21 cellular contexts compared by ENCODE assay signal in the genomic region with DNA sequence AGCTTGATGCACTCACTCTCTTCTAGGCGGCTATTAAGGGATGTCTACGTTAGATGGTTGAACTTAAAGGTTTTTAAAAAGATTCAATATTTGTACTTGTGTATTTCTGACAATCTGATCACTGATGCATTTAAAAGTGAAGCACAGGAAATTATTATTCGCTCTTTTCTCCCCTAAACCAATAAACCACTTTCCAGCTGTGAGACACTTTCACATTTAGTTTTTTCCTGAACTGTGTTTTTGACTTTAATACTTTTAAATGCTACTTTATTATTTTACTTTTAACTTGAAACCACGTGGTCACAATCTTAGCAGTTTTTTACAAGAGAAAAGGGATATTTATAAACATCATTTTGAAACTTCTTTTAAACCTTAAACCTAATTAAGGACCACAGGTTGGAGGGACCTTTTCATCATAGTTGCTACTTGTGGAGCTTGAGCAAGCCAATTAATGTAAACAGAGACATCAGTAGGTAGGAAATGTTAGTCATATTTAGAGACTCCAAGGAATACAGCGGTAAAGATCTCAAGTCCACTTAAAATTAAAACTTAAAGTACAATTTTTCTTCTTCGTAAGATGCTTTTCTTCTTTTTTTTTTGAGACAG. TPM values are rescaled to one million over a fixed set of nuclear protein-coding genes. Genes with fewer than 3 reads are reported as not detected.
A peak's percentile ranks its signal among the peaks of the same experiment; 100 is the strongest.
DNase-seq lines count a peak whose midpoint lies in the region; ATAC-seq and TF ChIP-seq lines count a peak whose summit lies in the region.
"Had no signal": no experiment of that assay in that cellular context is flagged by ENCODE, and none has a peak within 500 bp of the region (broad histone marks: within the 10 kb centered on the region; RNA-seq: fewer than 3 reads in every experiment).

No MANE protein-coding gene starts in this region.

- peaks cover 31% of the 10 kb centered on the region for H3K4me1 Mint-ChIP-seq in activated naive CD4-positive, alpha-beta T cell treated with anti-CD3 and anti-CD28 coated beads, Interleukin-2, amount 10 ng/mL, durations not matched to agents 7 days and 5 days
- peaks cover 36% of the 10 kb centered on the region for H3K4me1 Mint-ChIP-seq in activated naive CD4-positive, alpha-beta T cell treated with anti-CD3 and anti-CD28 coated beads for 36 hours (ENCODE audit: low read depth)
- peaks cover 55% of the 10 kb centered on the region for H3K4me1 Mint-ChIP-seq in chondrocyte (ENCODE audit: low read depth)
- peaks cover 10 to 31% of the 10 kb centered on the region in 2 donors for H3K4me1 Mint-ChIP-seq in stimulated activated naive B cell treated with anti-CD40 and anti-IgM and Interleukin-4, amounts not matched to agents 10 μg/mL and 1 μg/mL and 100 μg/mL, for 72 hours

- peak overlapping the region; percentile 42 for H3K27ac Mint-ChIP-seq in activated naive CD4-positive, alpha-beta T cell treated with anti-CD3 and anti-CD28 coated beads, Interleukin-2, amount 10 ng/mL, durations not matched to agents 7 days and 5 days
- H3K27ac Mint-ChIP-seq in activated naive CD4-positive, alpha-beta T cell treated with anti-CD3 and anti-CD28 coated beads for 36 hours = no peak overlapping the region
- H3K27ac Mint-ChIP-seq in chondrocyte (ENCODE audit: unreplicated experiment) = peak overlapping the region; percentile 41
- H3K27ac Mint-ChIP-seq in stimulated activated naive B cell treated with anti-CD40 and anti-IgM and Interleukin-4, amounts not matched to agents 10 μg/mL and 1 μg/mL and 100 μg/mL, for 72 hours = peak overlapping the region; percentile 14

- H2AFZ ChIP-seq in OCI-LY7 (ENCODE audit: low read length) = no peak overlapping the region

- H3K36me3 ChIP-seq in OCI-LY7 (ENCODE audit: insufficient read depth, low read length) = peaks cover 95% of the 10 kb centered on the region

- peaks cover 49% of the 10 kb centered on the region for H3K79me2 ChIP-seq in OCI-LY7 (ENCODE audit: insufficient read depth, low read depth, low read length)

- H3K9me3 ChIP-seq in OCI-LY7 (ENCODE audit: low read length) = no peaks in the 10 kb centered on the region

- intact Hi-C loops in activated naive CD4-positive, alpha-beta T cell treated with anti-CD3 and anti-CD28 coated beads for 36 hours (cut with micrococcal nuclease) = no loop called here
- intact Hi-C loops in OCI-LY7 (cut with micrococcal nuclease; ENCODE audit: unreplicated experiment) = no loop called here

- peaks cover 59% of the 10 kb centered on the region for H3K36me3 Mint-ChIP-seq in activated naive CD4-positive, alpha-beta T cell treated with anti-CD3 and anti-CD28 coated beads, Interleukin-2, amount 10 ng/mL, durations not matched to agents 7 days and 5 days
- peaks cover 40% of the 10 kb centered on the region for H3K36me3 Mint-ChIP-seq in activated naive CD4-positive, alpha-beta T cell treated with anti-CD3 and anti-CD28 coated beads for 36 hours (ENCODE audit: low read depth)
- peaks cover 29% of the 10 kb centered on the region for H3K36me3 Mint-ChIP-seq in chondrocyte (ENCODE audit: low read depth)
- peaks cover 22 to 52% of the 10 kb centered on the region in 2 donors for H3K36me3 Mint-ChIP-seq in stimulated activated naive B cell treated with anti-CD40 and anti-IgM and Interleukin-4, amounts not matched to agents 10 μg/mL and 1 μg/mL and 100 μg/mL, for 72 hours

- 0 out of 2 replicates have a peak overlapping the region, but pooled peaks have one; percentile 24 for H3K4me2 ChIP-seq in OCI-LY7 (ENCODE audit: low read length)

- CTCF ChIA-PET in activated naive CD4-positive, alpha-beta T cell treated with anti-CD3 and anti-CD28 coated beads, Interleukin-2, amount 10 ng/mL, durations not matched to agents 7 days and 5 days (lab: Charles Lee) = interaction anchor here (0.7 to 1.0 kb wide), 3 partner anchors 31 to 724 kb away, joined by 3 to 5 read pairs (median 3); no protein-coding TSS in a partner anchor
- CTCF ChIA-PET in activated naive CD4-positive, alpha-beta T cell treated with anti-CD3 and anti-CD28 coated beads for 36 hours (lab: Charles Lee) = interaction anchor here (1.4 kb wide), 1 partner anchor 31 kb away, joined by 3 read pairs; no protein-coding TSS in a partner anchor
- CTCF ChIA-PET in OCI-LY7 (lab: Charles Lee; ENCODE audit: unreplicated experiment) = no interaction called here

- no peaks in the 10 kb centered on the region for H3K9me2 ChIP-seq in OCI-LY7 (ENCODE audit: insufficient read depth, low read length)

- no TSS peak for BruUV-seq in OCI-LY7 (replicated peaks; lab: Mats Ljungman, UMichigan)

- peaks cover 23% of the 10 kb centered on the region for H3K4me1 ChIP-seq in OCI-LY7 (ENCODE audit: insufficient read depth, low read length, poor library complexity, severe bottlenecking)

- no peak overlapping the region for H3K4me3 ChIP-seq in OCI-LY7 (ENCODE audit: low read depth, low read length, poor library complexity, severe bottlenecking)

- POLR2A ChIA-PET in OCI-LY7 (lab: Charles Lee) = interaction anchor here (1.0 to 3.2 kb wide), 6 partner anchors 8 to 68 kb away, joined by 3 to 16 read pairs (median 4); partner anchors contain the start of gene WDR26

- H3K27me3 Mint-ChIP-seq in activated naive CD4-positive, alpha-beta T cell treated with anti-CD3 and anti-CD28 coated beads, Interleukin-2, amount 10 ng/mL, durations not matched to agents 7 days and 5 days = no peaks in the 10 kb centered on the region
- H3K27me3 Mint-ChIP-seq in activated naive CD4-positive, alpha-beta T cell treated with anti-CD3 and anti-CD28 coated beads for 36 hours (ENCODE audit: low read depth) = no peaks in the 10 kb centered on the region
- no peaks in the 10 kb centered on the region for H3K27me3 Mint-ChIP-seq in chondrocyte (ENCODE audit: low read depth)
- H3K27me3 Mint-ChIP-seq in stimulated activated naive B cell treated with anti-CD40 and anti-IgM and Interleukin-4, amounts not matched to agents 10 μg/mL and 1 μg/mL and 100 μg/mL, for 72 hours = no peaks in the 10 kb centered on the region

- in situ Hi-C loops in ACHN (cut with HindIII; ENCODE audit: low pct_ligation_motif_present, low pct_unique_long_range_greater_than_20kb, low sequenced_read_pairs) = no loop called here

- H3K27ac ChIP-seq in OCI-LY7 (ENCODE audit: low read depth, low read length, poor library complexity, severe bottlenecking) = peak overlapping the region; percentile 14

- ATAC-seq in stimulated activated naive B cell treated with anti-CD40 and anti-IgM and Interleukin-4, amounts not matched to agents 10 μg/mL and 1 μg/mL and 100 μg/mL, for 72 hours (replicated peaks) = peak in 1 of 2 donors; percentile 42
- ATAC-seq in GM21423 (IDR thresholded peaks at IDR 0.05; ENCODE audit: unreplicated experiment) = no peak
- ATAC-seq: PC-3 had no signal

- H3K4me3 Mint-ChIP-seq in activated naive CD4-positive, alpha-beta T cell treated with anti-CD3 and anti-CD28 coated beads, Interleukin-2, amount 10 ng/mL, durations not matched to agents 7 days and 5 days = no peak overlapping the region
- H3K4me3 Mint-ChIP-seq in activated naive CD4-positive, alpha-beta T cell treated with anti-CD3 and anti-CD28 coated beads for 36 hours = no peak overlapping the region
- H3K4me3 Mint-ChIP-seq in chondrocyte (ENCODE audit: unreplicated experiment) = no peak overlapping the region
- H3K4me3 Mint-ChIP-seq in stimulated activated naive B cell treated with anti-CD40 and anti-IgM and Interleukin-4, amounts not matched to agents 10 μg/mL and 1 μg/mL and 100 μg/mL, for 72 hours = peak overlapping the region in 1 of 2 donors; percentile 2

- H4K20me1 ChIP-seq in OCI-LY7 (ENCODE audit: insufficient read depth, low read length) = no peaks in the 10 kb centered on the region; the same call in 1 of the 2 replicates

- H3K9me3 Mint-ChIP-seq in activated naive CD4-positive, alpha-beta T cell treated with anti-CD3 and anti-CD28 coated beads, Interleukin-2, amount 10 ng/mL, durations not matched to agents 7 days and 5 days = no peaks in the 10 kb centered on the region
- H3K9me3 Mint-ChIP-seq in activated naive CD4-positive, alpha-beta T cell treated with anti-CD3 and anti-CD28 coated beads for 36 hours = no peaks in the 10 kb centered on the region
- no peaks in the 10 kb centered on the region for H3K9me3 Mint-ChIP-seq in chondrocyte (ENCODE audit: low read depth)
- no peaks in the 10 kb centered on the region for H3K9me3 Mint-ChIP-seq in stimulated activated naive B cell treated with anti-CD40 and anti-IgM and Interleukin-4, amounts not matched to agents 10 μg/mL and 1 μg/mL and 100 μg/mL, for 72 hours

- DNase-seq in activated naive CD4-positive, alpha-beta T cell treated with anti-CD3 and anti-CD28 coated beads, Interleukin-2, amount 10 ng/mL, durations not matched to agents 7 days and 5 days = no peak
- DNase-seq in activated naive CD4-positive, alpha-beta T cell treated with anti-CD3 and anti-CD28 coated beads for 36 hours = no peak
- DNase-seq in OCI-LY7 (ENCODE audit: low spot score) (no peak), chondrocyte (ENCODE audit: low spot score) (no peak), ACHN (no peak), amniotic stem cell (lab: John Stamatoyannopoulos, UW) (no peak)
- no peak for DNase-seq in stimulated activated naive B cell treated with anti-CD40 and anti-IgM and Interleukin-4, amounts not matched to agents 10 μg/mL and 1 μg/mL and 100 μg/mL, for 72 hours
- DNase-seq: activated naive CD4-positive, alpha-beta T cell treated with Interleukin-2 at 50 U/mL for 16 hours; activated T-cell treated with anti-CD3 and anti-CD28 coated beads for 4 hours; DMS53; effector CD8-positive, alpha-beta T cell; hippocampal formation; NCI-H1048; NCI-H1930; NCI-H345; PC-3; posterior cingulate gyrus; SHP77 treated with DMSO at 0.1 percent for 48 hours; stimulated activated CD8-positive, alpha-beta memory T cell treated with anti-CD3 and anti-CD28 coated beads, Interleukin-4, amount 100 ng/mL, for 48 hours; T-helper 1 cell had no signal

- TF ChIP-seq CTCF in OCI-LY7 (conservative IDR thresholded peaks at IDR 0.05; ENCODE audit: low read length) (no peak), chondrocyte (IDR thresholded peaks at IDR 0.05) (no peak)

RNA-seq across cellular contexts. Expression of gene WDR26, which starts 9.2 kb away (rescaled TPM):
- 10 to 100 TPM; 44.3 to 45.4 TPM for total RNA-seq in activated naive CD4-positive, alpha-beta T cell treated with anti-CD3 and anti-CD28 coated beads for 36 hours
- 31.3 and 32.0 TPM in 2 replicates for total RNA-seq in OCI-LY7 (2014; rRNA removed; shearing (Covaris generic))
- 77.5 and 78.3 TPM in 2 replicates for total RNA-seq in OCI-LY7 (2022)
- 79.5 to 84.0 TPM (median 81.5 TPM) in 3 replicates for total RNA-seq in chondrocyte
